Comparison of ENCODE assay signal across 24 cellular contexts in the genomic region with DNA sequence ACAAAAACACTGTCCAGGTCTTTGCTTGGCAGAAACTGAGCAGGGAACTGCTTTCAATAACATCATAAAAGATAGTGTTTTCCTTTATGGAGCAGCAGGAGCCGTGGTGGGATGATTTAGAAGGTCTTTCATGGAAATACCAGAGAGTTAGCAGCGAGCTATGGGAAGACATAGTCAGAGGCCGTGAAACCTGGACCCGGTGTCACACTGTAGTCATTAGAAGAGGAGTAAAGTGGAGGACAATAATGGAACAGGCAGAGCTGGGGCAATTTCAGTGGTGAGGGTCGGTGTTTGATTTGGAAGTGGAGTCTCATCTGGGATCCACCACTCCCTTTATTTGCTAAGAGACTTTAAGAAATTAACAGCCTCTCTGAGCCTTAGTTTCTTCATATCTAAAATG. TPM values are rescaled to one million over a fixed set of nuclear protein-coding genes. Genes with fewer than 3 reads are reported as not detected.
"Had no signal": no experiment of that assay in that cellular context is flagged by ENCODE, and none has a peak within 500 bp of the region (broad histone marks: within the 10 kb centered on the region; RNA-seq: fewer than 3 reads in every experiment).

No MANE protein-coding gene starts in this region.

- H3K27me3 ChIP-seq: foreskin keratinocyte, ovary, stomach, upper lobe of left lung had no signal

- H3K27me3 Mint-ChIP-seq: activated CD4-positive, alpha-beta T cell treated with anti-CD3 and anti-CD28 coated beads for 36 hours; activated naive CD8-positive, alpha-beta T cell; effector memory CD8-positive, alpha-beta T cell; T-cell had no signal

- DNase-seq: activated CD4-positive, alpha-beta T cell treated with anti-CD3 and anti-CD28 coated beads for 36 hours; activated CD4-positive, alpha-beta T cell treated with anti-CD3 and anti-CD28 coated beads, Interleukin-2, amount 50 U/mL, for 48 hours; activated gamma-delta T cell treated with Interleukin-2 at 50 U/mL for 16 hours; effector memory CD8-positive, alpha-beta T cell; foreskin keratinocyte; hypothalamus; kidney; midbrain; ovary; stimulated activated CD4-positive, alpha-beta T cell treated with anti-CD3 and anti-CD28 coated beads, Interleukin-4, amount 100 ng/mL, for 24 hours; stomach; T-cell; upper lobe of left lung had no signal

- H3K36me3 ChIP-seq: ovary had no signal

- ATAC-seq: activated CD4-positive, alpha-beta T cell treated with anti-CD3 and anti-CD28 coated beads for 36 hours; effector memory CD8-positive, alpha-beta T cell; foreskin keratinocyte; left lobe of liver; sciatic nerve; stimulated activated effector memory CD8-positive, alpha-beta T cell treated with anti-CD3 and anti-CD28 coated beads, Interleukin-12 subunit alpha, Interleukin-12 subunit beta, amount 100 ng/mL, for 72 hours; T-cell; WTC11 had no signal

- H3K4me3 Mint-ChIP-seq: activated CD4-positive, alpha-beta T cell treated with anti-CD3 and anti-CD28 coated beads for 36 hours; activated naive CD8-positive, alpha-beta T cell; effector memory CD8-positive, alpha-beta T cell; stimulated activated effector memory CD8-positive, alpha-beta T cell treated with anti-CD3 and anti-CD28 coated beads, Interleukin-12 subunit alpha, Interleukin-12 subunit beta, amount 100 ng/mL, for 72 hours; T-cell; WTC11 had no signal

- H3K27ac Mint-ChIP-seq: activated CD4-positive, alpha-beta T cell treated with anti-CD3 and anti-CD28 coated beads for 36 hours; activated naive CD8-positive, alpha-beta T cell; effector memory CD8-positive, alpha-beta T cell; stimulated activated effector memory CD8-positive, alpha-beta T cell treated with anti-CD3 and anti-CD28 coated beads, Interleukin-12 subunit alpha, Interleukin-12 subunit beta, amount 100 ng/mL, for 72 hours; T-cell had no signal

- H3K9me3 Mint-ChIP-seq: effector memory CD8-positive, alpha-beta T cell; stimulated activated effector memory CD8-positive, alpha-beta T cell treated with anti-CD3 and anti-CD28 coated beads, Interleukin-12 subunit alpha, Interleukin-12 subunit beta, amount 100 ng/mL, for 72 hours; T-cell had no signal

- H3K9me3 ChIP-seq: ovary, stomach, upper lobe of left lung had no signal

- H3K4me3 ChIP-seq: ovary, stomach, upper lobe of left lung had no signal

- H3K27ac ChIP-seq: epithelial cell of prostate, foreskin keratinocyte, ovary, stomach, upper lobe of left lung had no signal

- H3K4me1 ChIP-seq: foreskin keratinocyte had no signal

- H3K36me3 Mint-ChIP-seq: stimulated activated effector memory CD8-positive, alpha-beta T cell treated with anti-CD3 and anti-CD28 coated beads, Interleukin-12 subunit alpha, Interleukin-12 subunit beta, amount 100 ng/mL, for 72 hours had no signal

- H3K4me1 Mint-ChIP-seq: activated CD4-positive, alpha-beta T cell treated with anti-CD3 and anti-CD28 coated beads for 36 hours; stimulated activated effector memory CD8-positive, alpha-beta T cell treated with anti-CD3 and anti-CD28 coated beads, Interleukin-12 subunit alpha, Interleukin-12 subunit beta, amount 100 ng/mL, for 72 hours; T-cell had no signal

RNA-seq across cellular contexts. Expression of a gene that starts 57.5 kb away (rescaled TPM):
- total RNA-seq: activated CD4-positive, alpha-beta T cell treated with anti-CD3 and anti-CD28 coated beads for 36 hours; cardiac septum; dermis microvascular lymphatic vessel endothelial cell; foreskin keratinocyte; kidney; left lobe of liver; lung microvascular endothelial cell; ovary; pulmonary artery endothelial cell; sciatic nerve; T-cell; temporal lobe; upper lobe of left lung; WTC11 had no signal
- polyA plus RNA-seq: foreskin keratinocyte, ovary, stomach had no signal
